Comparison of ENCODE assay signal across 11 cellular contexts in the genomic region with DNA sequence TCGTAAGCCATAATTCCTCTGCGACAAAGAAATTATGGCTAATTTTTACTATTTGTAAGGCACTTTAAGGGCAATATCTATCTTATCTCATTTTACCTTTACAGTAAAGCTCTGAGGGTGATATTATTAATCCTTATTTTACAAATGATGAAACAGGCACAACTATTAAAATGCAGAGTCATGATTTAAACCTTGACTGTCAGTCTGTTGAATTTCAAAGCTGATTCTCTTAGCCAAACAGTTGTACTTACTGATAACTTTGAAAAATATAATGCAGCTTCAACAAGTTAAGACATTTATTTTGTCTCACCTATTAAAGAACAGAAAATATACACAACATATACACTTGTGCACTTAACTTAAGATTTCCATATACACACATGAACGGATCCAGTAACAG.
"Had no signal": no experiment of that assay in that cellular context is flagged by ENCODE, and none has a peak within 500 bp of the region (broad histone marks: within the 10 kb centered on the region; RNA-seq: fewer than 3 reads in every experiment).

No MANE protein-coding gene starts in this region.

- H2AFZ ChIP-seq: GM23248 had no signal

- H3K9me3 Mint-ChIP-seq: HFFc6 had no signal

- H3K4me3 Mint-ChIP-seq: HFFc6 had no signal

- H3K27ac ChIP-seq: GM23248, HL-60, KMS-11 had no signal

- DNase-seq: GM23248, GOT3, H7, HFFc6, IMR-90, Karpas-422, KBM-7 had no signal

- H3K36me3 ChIP-seq: HAP-1 had no signal

- H3K27ac Mint-ChIP-seq: HFFc6 had no signal

- H3K4me2 ChIP-seq: KMS-11 had no signal

- H3K9me3 ChIP-seq: HAP-1 had no signal

- ATAC-seq: HCT116 had no signal

- H3K4me1 ChIP-seq: HAP-1 had no signal

- H3K4me3 ChIP-seq: GM23248, HAP-1 had no signal

- H3K9ac ChIP-seq: GM23248, KMS-11 had no signal
